ENCODE assay signal across 12 cellular contexts in genomic region chr4:121764303-121764701, GRCh38. TPM values are rescaled to one million over a fixed set of nuclear protein-coding genes. Genes with fewer than 3 reads are reported as not detected.
DNase-seq lines count a peak whose midpoint lies in the region; ATAC-seq and TF ChIP-seq lines count a peak whose summit lies in the region.
"Had no signal": no experiment of that assay in that cellular context is flagged by ENCODE, and none has a peak within 500 bp of the region (broad histone marks: within the 10 kb centered on the region; RNA-seq: fewer than 3 reads in every experiment).

No MANE protein-coding gene starts in this region.

- no peaks in the 10 kb centered on the region for H3K36me3 Mint-ChIP-seq in activated CD8-positive, alpha-beta T cell treated with anti-CD3 and anti-CD28 coated beads for 36 hours (ENCODE audit: low read depth)
- no peaks in the 10 kb centered on the region for H3K36me3 Mint-ChIP-seq in activated CD8-positive, alpha-beta T cell treated with anti-CD3 and anti-CD28 coated beads, Interleukin-2, amount 10 ng/mL, durations not matched to agents 7 days and 5 days (ENCODE audit: low read depth)
- H3K36me3 Mint-ChIP-seq in activated naive CD8-positive, alpha-beta T cell treated with anti-CD3 and anti-CD28 coated beads, Interleukin-2, amount 10 ng/mL, durations not matched to agents 7 days and 5 days = no peaks in the 10 kb centered on the region
- H3K36me3 Mint-ChIP-seq in CD4-positive, alpha-beta T cell (ENCODE audit: low read depth) = no peaks in the 10 kb centered on the region

- H3K9me3 Mint-ChIP-seq in activated CD8-positive, alpha-beta T cell treated with anti-CD3 and anti-CD28 coated beads for 36 hours = no peaks in the 10 kb centered on the region
- H3K9me3 Mint-ChIP-seq in activated CD8-positive, alpha-beta T cell treated with anti-CD3 and anti-CD28 coated beads, Interleukin-2, amount 10 ng/mL, durations not matched to agents 7 days and 5 days (ENCODE audit: insufficient read depth) = no peaks in the 10 kb centered on the region
- no peaks in the 10 kb centered on the region for H3K9me3 Mint-ChIP-seq in activated naive CD8-positive, alpha-beta T cell treated with anti-CD3 and anti-CD28 coated beads, Interleukin-2, amount 10 ng/mL, durations not matched to agents 7 days and 5 days
- no peaks in the 10 kb centered on the region for H3K9me3 Mint-ChIP-seq in CD4-positive, alpha-beta T cell

- no peak overlapping the region for H3K27ac ChIP-seq in right cardiac atrium (ENCODE audit: low read length)
- peak overlapping the region in 1 of 21 experiments; percentile 26 for H3K27ac ChIP-seq in skin epidermis
- no peak overlapping the region for H3K27ac ChIP-seq in CD4-positive, alpha-beta T cell (ENCODE audit: low read depth, low read length)
- H3K27ac ChIP-seq: BLaER1 treated with 17β-estradiol and CSF1 and Interleukin-3, amounts not matched to agents 10 nM and 100 nM; tibial artery had no signal

- POLR2A ChIA-PET in activated CD8-positive, alpha-beta T cell treated with anti-CD3 and anti-CD28 coated beads for 36 hours (lab: Charles Lee) = interaction anchor here (0.6 kb wide), 1 partner anchor 235 kb away, joined by 3 read pairs; no protein-coding TSS in a partner anchor
- POLR2A ChIA-PET in activated CD8-positive, alpha-beta T cell treated with anti-CD3 and anti-CD28 coated beads, Interleukin-2, amount 10 ng/mL, durations not matched to agents 7 days and 5 days (lab: Charles Lee) = no interaction called here
- POLR2A ChIA-PET in activated naive CD8-positive, alpha-beta T cell treated with anti-CD3 and anti-CD28 coated beads, Interleukin-2, amount 10 ng/mL, durations not matched to agents 7 days and 5 days (lab: Charles Lee) = no interaction called here
- POLR2A ChIA-PET in CD4-positive, alpha-beta T cell (lab: Charles Lee) = no interaction called here

- H3K27me3 Mint-ChIP-seq in activated CD8-positive, alpha-beta T cell treated with anti-CD3 and anti-CD28 coated beads for 36 hours = peaks cover 43% of the 10 kb centered on the region
- H3K27me3 Mint-ChIP-seq in activated CD8-positive, alpha-beta T cell treated with anti-CD3 and anti-CD28 coated beads, Interleukin-2, amount 10 ng/mL, durations not matched to agents 7 days and 5 days (ENCODE audit: low read depth) = peaks cover 66% of the 10 kb centered on the region
- H3K27me3 Mint-ChIP-seq in activated naive CD8-positive, alpha-beta T cell treated with anti-CD3 and anti-CD28 coated beads, Interleukin-2, amount 10 ng/mL, durations not matched to agents 7 days and 5 days = peaks cover 79% of the 10 kb centered on the region
- H3K27me3 Mint-ChIP-seq in CD4-positive, alpha-beta T cell = peaks cover 82% of the 10 kb centered on the region

- H3K4me3 ChIP-seq in right cardiac atrium (ENCODE audit: low read length) (peak overlapping the region; percentile 29), skin epidermis (peak overlapping the region; percentile 12 to 41 (median 32))
- H3K4me3 ChIP-seq: BLaER1 treated with 17β-estradiol and CSF1 and Interleukin-3, amounts not matched to agents 10 nM and 100 nM had no signal

- no peak for ATAC-seq in activated CD8-positive, alpha-beta T cell treated with anti-CD3 and anti-CD28 coated beads for 36 hours
- no peak for ATAC-seq in activated CD8-positive, alpha-beta T cell treated with anti-CD3 and anti-CD28 coated beads, Interleukin-2, amount 10 ng/mL, durations not matched to agents 7 days and 5 days
- no peak for ATAC-seq in activated naive CD8-positive, alpha-beta T cell treated with anti-CD3 and anti-CD28 coated beads, Interleukin-2, amount 10 ng/mL, durations not matched to agents 7 days and 5 days (ENCODE audit: low read depth)
- no peak for ATAC-seq in right cardiac atrium
- ATAC-seq in CD4-positive, alpha-beta T cell (ENCODE audit: poor library complexity) = no peak

- CTCF ChIA-PET in activated CD8-positive, alpha-beta T cell treated with anti-CD3 and anti-CD28 coated beads for 36 hours (lab: Charles Lee) = interaction anchor here (1.1 kb wide), 1 partner anchor 21 kb away, joined by 3 read pairs; no protein-coding TSS in a partner anchor
- CTCF ChIA-PET in activated CD8-positive, alpha-beta T cell treated with anti-CD3 and anti-CD28 coated beads, Interleukin-2, amount 10 ng/mL, durations not matched to agents 7 days and 5 days (lab: Charles Lee) = no interaction called here
- CTCF ChIA-PET in CD4-positive, alpha-beta T cell (lab: Charles Lee) = no interaction called here

- H3K4me1 ChIP-seq in right cardiac atrium (ENCODE audit: control insufficient read depth, insufficient read depth, low read length) = no peaks in the 10 kb centered on the region
- H3K4me1 ChIP-seq: BLaER1 treated with 17β-estradiol and CSF1 and Interleukin-3, amounts not matched to agents 10 nM and 100 nM had no signal

- no peaks in the 10 kb centered on the region for H3K27me3 ChIP-seq in right cardiac atrium (ENCODE audit: control insufficient read depth, insufficient read depth)
- H3K27me3 ChIP-seq in CD4-positive, alpha-beta T cell (ENCODE audit: control insufficient read depth, insufficient read depth, low read length) = peaks cover 63% of the 10 kb centered on the region
- H3K27me3 ChIP-seq: BLaER1 treated with 17β-estradiol and CSF1 and Interleukin-3, amounts not matched to agents 10 nM and 100 nM had no signal

- H3K9me3 ChIP-seq in right cardiac atrium (ENCODE audit: control insufficient read depth, low read length) = no peaks in the 10 kb centered on the region
- no peaks in the 10 kb centered on the region for H3K9me3 ChIP-seq in CD4-positive, alpha-beta T cell (ENCODE audit: control insufficient read depth, low read length)
- H3K9me3 ChIP-seq: tibial artery had no signal

- H3K27ac Mint-ChIP-seq in activated CD8-positive, alpha-beta T cell treated with anti-CD3 and anti-CD28 coated beads for 36 hours = no peak overlapping the region
- H3K27ac Mint-ChIP-seq in activated CD8-positive, alpha-beta T cell treated with anti-CD3 and anti-CD28 coated beads, Interleukin-2, amount 10 ng/mL, durations not matched to agents 7 days and 5 days = no peak overlapping the region
- no peak overlapping the region for H3K27ac Mint-ChIP-seq in activated naive CD8-positive, alpha-beta T cell treated with anti-CD3 and anti-CD28 coated beads, Interleukin-2, amount 10 ng/mL, durations not matched to agents 7 days and 5 days
- H3K27ac Mint-ChIP-seq in CD4-positive, alpha-beta T cell = no peak overlapping the region

- WGBS in right cardiac atrium = 21% methylated on average over 14 of the region's 14 CpGs

- DNase-seq in activated CD8-positive, alpha-beta T cell treated with anti-CD3 and anti-CD28 coated beads for 36 hours = no peak
- no peak for DNase-seq in activated CD8-positive, alpha-beta T cell treated with anti-CD3 and anti-CD28 coated beads, Interleukin-2, amount 10 ng/mL, durations not matched to agents 7 days and 5 days
- DNase-seq in activated naive CD8-positive, alpha-beta T cell treated with anti-CD3 and anti-CD28 coated beads, Interleukin-2, amount 10 ng/mL, durations not matched to agents 7 days and 5 days = no peak
- DNase-seq in right cardiac atrium = no peak
- DNase-seq in middle frontal gyrus (ENCODE audit: extremely low spot score, low spot score) = no peak
- DNase-seq in CD4-positive, alpha-beta T cell = no peak
- DNase-seq in RPMI8226 = no peak
- DNase-seq: activated gamma-delta T cell treated with Interleukin-2 at 50 U/mL for 16 hours, tibial artery had no signal

- peak overlapping the region; percentile 18 for H3K4me3 Mint-ChIP-seq in activated CD8-positive, alpha-beta T cell treated with anti-CD3 and anti-CD28 coated beads for 36 hours
- no peak overlapping the region for H3K4me3 Mint-ChIP-seq in activated CD8-positive, alpha-beta T cell treated with anti-CD3 and anti-CD28 coated beads, Interleukin-2, amount 10 ng/mL, durations not matched to agents 7 days and 5 days
- peak overlapping the region; percentile 26 for H3K4me3 Mint-ChIP-seq in activated naive CD8-positive, alpha-beta T cell treated with anti-CD3 and anti-CD28 coated beads, Interleukin-2, amount 10 ng/mL, durations not matched to agents 7 days and 5 days
- no peak overlapping the region for H3K4me3 Mint-ChIP-seq in CD4-positive, alpha-beta T cell

- no peak for TF ChIP-seq CTCF in activated CD8-positive, alpha-beta T cell treated with anti-CD3 and anti-CD28 coated beads for 36 hours (IDR thresholded peaks at IDR 0.05)
- no peak for TF ChIP-seq CTCF in CD4-positive, alpha-beta T cell (IDR thresholded peaks at IDR 0.05)

- peaks cover 3% of the 10 kb centered on the region for H3K4me1 Mint-ChIP-seq in activated CD8-positive, alpha-beta T cell treated with anti-CD3 and anti-CD28 coated beads for 36 hours (ENCODE audit: low read depth)
- H3K4me1 Mint-ChIP-seq in activated CD8-positive, alpha-beta T cell treated with anti-CD3 and anti-CD28 coated beads, Interleukin-2, amount 10 ng/mL, durations not matched to agents 7 days and 5 days (ENCODE audit: low read depth) = peaks cover 7% of the 10 kb centered on the region
- H3K4me1 Mint-ChIP-seq in activated naive CD8-positive, alpha-beta T cell treated with anti-CD3 and anti-CD28 coated beads, Interleukin-2, amount 10 ng/mL, durations not matched to agents 7 days and 5 days = peaks cover 7% of the 10 kb centered on the region
- peaks cover 9% of the 10 kb centered on the region for H3K4me1 Mint-ChIP-seq in CD4-positive, alpha-beta T cell (ENCODE audit: low read depth)

- intact Hi-C loops in activated CD8-positive, alpha-beta T cell treated with anti-CD3 and anti-CD28 coated beads for 36 hours (cut with micrococcal nuclease) = no loop called here
- intact Hi-C loops in right cardiac atrium (cut with DNase I) = no loop called here
- intact Hi-C loops in CD4-positive, alpha-beta T cell (cut with DNase I, micrococcal nuclease) = no loop called here

RNA-seq across cellular contexts. Expression of gene SMIM43, which starts 0.7 kb away (rescaled TPM):
- total RNA-seq in activated CD8-positive, alpha-beta T cell treated with anti-CD3 and anti-CD28 coated beads for 36 hours = not detected
- total RNA-seq in activated CD8-positive, alpha-beta T cell treated with anti-CD3 and anti-CD28 coated beads, Interleukin-2, amount 10 ng/mL, durations not matched to agents 7 days and 5 days = not detected
- not detected for total RNA-seq in activated naive CD8-positive, alpha-beta T cell treated with anti-CD3 and anti-CD28 coated beads, Interleukin-2, amount 10 ng/mL, durations not matched to agents 7 days and 5 days
- under 1 TPM in 1 of 4 donors, not detected in 3; 0.12 TPM for total RNA-seq in right cardiac atrium
- 0.07 TPM for polyA plus RNA-seq in right cardiac atrium
- total RNA-seq in CD4-positive, alpha-beta T cell = not detected
- total RNA-seq: HT1080 had no signal

RNA-seq across cellular contexts. Expression of gene EXOSC9, which starts 36.8 kb away (rescaled TPM):
- total RNA-seq in activated CD8-positive, alpha-beta T cell treated with anti-CD3 and anti-CD28 coated beads for 36 hours = 10 to 100 TPM; 75.8 to 76.8 TPM
- 10 to 100 TPM; 54.2 to 56.8 TPM for total RNA-seq in activated CD8-positive, alpha-beta T cell treated with anti-CD3 and anti-CD28 coated beads, Interleukin-2, amount 10 ng/mL, durations not matched to agents 7 days and 5 days
- total RNA-seq in activated naive CD8-positive, alpha-beta T cell treated with anti-CD3 and anti-CD28 coated beads, Interleukin-2, amount 10 ng/mL, durations not matched to agents 7 days and 5 days = 10 to 100 TPM; 48.1 to 50.5 TPM
- 10 to 100 TPM; 11.1 to 16.5 (median 13.0) TPM for total RNA-seq in right cardiac atrium
- polyA plus RNA-seq in right cardiac atrium = 19.9 TPM
- 10 to 100 TPM; 71.6 to 72.7 TPM for total RNA-seq in CD4-positive, alpha-beta T cell

RNA-seq across cellular contexts. Expression of gene CCNA2, which starts 59.4 kb away (rescaled TPM):
- 100 to 1,000 TPM; 102 to 105 TPM for total RNA-seq in activated CD8-positive, alpha-beta T cell treated with anti-CD3 and anti-CD28 coated beads for 36 hours
- 100 to 1,000 TPM; 131 to 132 TPM for total RNA-seq in activated CD8-positive, alpha-beta T cell treated with anti-CD3 and anti-CD28 coated beads, Interleukin-2, amount 10 ng/mL, durations not matched to agents 7 days and 5 days
- total RNA-seq in activated naive CD8-positive, alpha-beta T cell treated with anti-CD3 and anti-CD28 coated beads, Interleukin-2, amount 10 ng/mL, durations not matched to agents 7 days and 5 days = 10 to 100 TPM; 84.8 to 86.4 TPM
- total RNA-seq in right cardiac atrium = 1 to 10 TPM in 2 of 4 donors, under 1 TPM in 2; 0.36 to 1.7 (median 1.1) TPM
- 0.43 TPM for polyA plus RNA-seq in right cardiac atrium
- under 1 TPM; 0.34 to 0.41 TPM for total RNA-seq in CD4-positive, alpha-beta T cell

Comparison
In these comparisons a context has a peak if more than half of its experiments do, and no peak if none do; other contexts are left out.
1. H3K4me3 Mint-ChIP-seq: peak in activated CD8-positive, alpha-beta T cell treated with anti-CD3 and anti-CD28 coated beads for 36 hours (single experiment) and activated naive CD8-positive, alpha-beta T cell treated with anti-CD3 and anti-CD28 coated beads, Interleukin-2, amount 10 ng/mL, durations not matched to agents 7 days and 5 days (single experiment); none in activated CD8-positive, alpha-beta T cell treated with anti-CD3 and anti-CD28 coated beads, Interleukin-2, amount 10 ng/mL, durations not matched to agents 7 days and 5 days (single experiment) and CD4-positive, alpha-beta T cell (single experiment).
2. RNA of gene CCNA2, which starts 59.4 kb away (total RNA-seq): 131 to 132 TPM in activated CD8-positive, alpha-beta T cell treated with anti-CD3 and anti-CD28 coated beads, Interleukin-2, amount 10 ng/mL, durations not matched to agents 7 days and 5 days, 102 to 105 TPM in activated CD8-positive, alpha-beta T cell treated with anti-CD3 and anti-CD28 coated beads for 36 hours and 84.8 to 86.4 TPM in activated naive CD8-positive, alpha-beta T cell treated with anti-CD3 and anti-CD28 coated beads, Interleukin-2, amount 10 ng/mL, durations not matched to agents 7 days and 5 days; 0.36 to 1.7 TPM in right cardiac atrium and 0.34 to 0.41 TPM in CD4-positive, alpha-beta T cell; every median in the first group is over 10 times any median in the second.